Comparison of ENCODE assay signal across 15 cellular contexts in genomic region chr16:11596572-11597226, GRCh38. TPM values are rescaled to one million over a fixed set of nuclear protein-coding genes. Genes with fewer than 3 reads are reported as not detected.
DNase-seq lines count a peak whose midpoint lies in the region; ATAC-seq, FAIRE-seq and TF ChIP-seq lines count a peak whose summit lies in the region.
"Had no signal": no experiment of that assay in that cellular context is flagged by ENCODE, and none has a peak within 500 bp of the region (broad histone marks: within the 10 kb centered on the region; RNA-seq: fewer than 3 reads in every experiment).

No MANE protein-coding gene starts in this region.

- no peaks in the 10 kb centered on the region for H3K9me3 ChIP-seq in spleen
- H3K9me3 ChIP-seq: adrenal gland had no signal

- peak; percentile 9 for FAIRE-seq in GM12891 (lab: Jason Lieb, UNC)

- intact Hi-C loops in left colon (cut with DNase I, micrococcal nuclease), result no loop called here
- intact Hi-C loops in spleen (cut with DNase I; ENCODE audit: low total_unique reads), result no loop called here

- no peak for DNase-seq in GM12891 (ENCODE audit: insufficient read length, low spot score)
- DNase-seq in T-cell, result no peak
- no peak for DNase-seq in left colon
- DNase-seq in spleen, result peak; percentile 42
- DNase-seq in AG08395 (ENCODE audit: low spot score), result no peak
- DNase-seq in activated CD4-positive, CD25-positive, alpha-beta regulatory T cell treated with anti-CD3 and anti-CD28 coated beads, Interleukin-2, amount 50 U/mL, for 72 hours, result no peak
- no peak for DNase-seq in inferior parietal cortex (ENCODE audit: extremely low spot score)
- DNase-seq: COR-L47; effector memory CD4-positive, alpha-beta T cell; H9; hippocampal formation; NCI-H1694 had no signal

- CTCF ChIA-PET in T-cell (lab: Charles Lee), result interaction anchor here in 1 of 2 donors (0.7 kb wide), 1 partner anchor 199 kb away, joined by 4 read pairs; no protein-coding TSS in a partner anchor

- peak overlapping the region; percentile 76 for H3K27ac Mint-ChIP-seq in T-cell
- H3K27ac Mint-ChIP-seq: T-helper 2 cell treated with Interferon-gamma antibody and Interleukin-4, amounts not matched to agents 5 μg/mL and 100 μg/mL, for 36 hours had no signal

- H3K36me3 Mint-ChIP-seq in T-cell, result no peaks in the 10 kb centered on the region
- H3K36me3 Mint-ChIP-seq: IgD-negative memory B cell had no signal

- no peaks in the 10 kb centered on the region for H3K27me3 Mint-ChIP-seq in T-cell
- H3K27me3 Mint-ChIP-seq: IgD-negative memory B cell had no signal

- H3K36me3 ChIP-seq in spleen, result no peaks in the 10 kb centered on the region
- H3K36me3 ChIP-seq: adrenal gland had no signal

- H3K9me3 Mint-ChIP-seq in T-cell, result no peaks in the 10 kb centered on the region
- H3K9me3 Mint-ChIP-seq: H9; IgD-negative memory B cell; T-helper 2 cell treated with Interferon-gamma antibody and Interleukin-4, amounts not matched to agents 5 μg/mL and 100 μg/mL, for 36 hours had no signal

- TF ChIP-seq POLR2A in GM12891 (IDR thresholded peaks at IDR 0.05; ENCODE audit: low read depth, low read length) (no peak), spleen (IDR thresholded peaks at IDR 0.05) (no peak)

- H3K4me3 ChIP-seq in spleen, result peak overlapping the region in 1 of 8 donors; percentile 57
- H3K4me3 ChIP-seq: adrenal gland had no signal

- TF ChIP-seq CTCF in spleen (IDR thresholded peaks at IDR 0.05 in 8 of 11, conservative IDR thresholded peaks at IDR 0.05 in 3 of 11), result no peak

- H3K4me3 Mint-ChIP-seq in T-cell, result no peak overlapping the region
- H3K4me3 Mint-ChIP-seq: H9; IgD-negative memory B cell; T-helper 2 cell treated with Interferon-gamma antibody and Interleukin-4, amounts not matched to agents 5 μg/mL and 100 μg/mL, for 36 hours had no signal

- POLR2A ChIA-PET in T-cell (lab: Charles Lee), result no interaction called here

- ATAC-seq in T-cell (replicated peaks in 1 of 4) (peak in 1 of 4 experiments; percentile 30), left colon (peak; percentile 18)

- peaks cover 5 to 58% (median 24%) of the 10 kb centered on the region in 6 donors for H3K4me1 ChIP-seq in spleen

- no peaks in the 10 kb centered on the region for H3K27me3 ChIP-seq in spleen (replicated peaks in 1 of 7)
- H3K27me3 ChIP-seq: adrenal gland had no signal

- H3K27ac ChIP-seq in spleen, result peak overlapping the region in 7 of 8 donors; percentile 76 to 94 (median 89)

- 59 to 73% (median 61%) methylated on average over 4 of the region's 4 CpGs for WGBS in spleen, 5 donors

- H3K4me1 Mint-ChIP-seq in T-cell, result peaks cover 20 to 21% (median 21%) of the 10 kb centered on the region in 3 donors

TF ChIP-seq in GM12891, 5 proteins besides CTCF, POLR2A, EP300 and RAD21:
- no peak for TF ChIP-seq SPI1 (IDR thresholded peaks at IDR 0.05; ENCODE audit: low read depth, low read length)

RNA-seq across cellular contexts. Expression of gene LITAF, which starts 10.0 kb away (rescaled TPM):
- 159 TPM for polyA plus RNA-seq in GM12891 (2012; ENCODE audit: low read depth, missing spikeins)
- total RNA-seq in T-cell (100 to 1,000 TPM; 150 to 256 (median 161) TPM), left colon (100 to 1,000 TPM; 171 to 240 TPM), spleen (100 to 1,000 TPM; 114 to 312 (median 190) TPM)
- polyA plus RNA-seq in spleen, result 10 to 100 TPM; 55.8 to 87.4 (median 58.9) TPM
